Comparison of ENCODE assay signal across 9 cellular contexts in genomic region chr15:96052572-96053038, GRCh38.
DNase-seq lines count a peak whose midpoint lies in the region; ATAC-seq and TF ChIP-seq lines count a peak whose summit lies in the region.
"Had no signal": no experiment of that assay in that cellular context is flagged by ENCODE, and none has a peak within 500 bp of the region (broad histone marks: within the 10 kb centered on the region; RNA-seq: fewer than 3 reads in every experiment).

No MANE protein-coding gene starts in this region.

- peaks cover 100% of the 10 kb centered on the region for H3K27me3 ChIP-seq in GM23338 (ENCODE audit: insufficient read depth)
- no peaks in the 10 kb centered on the region for H3K27me3 ChIP-seq in ascending aorta
- no peaks in the 10 kb centered on the region for H3K27me3 ChIP-seq in hepatocyte
- H3K27me3 ChIP-seq in naive thymus-derived CD4-positive, alpha-beta T cell (ENCODE audit: control insufficient read depth in 2 of 2, insufficient read depth in 2 of 2, low read length in 2 of 2): peaks cover 0 to 5% of the 10 kb centered on the region in 2 donors

- CTCF ChIA-PET in activated CD8-positive, alpha-beta memory T cell treated with anti-CD3 and anti-CD28 coated beads, Interleukin-2, amount 10 ng/mL, durations not matched to agents 7 days and 5 days (lab: Charles Lee): no interaction called here
- CTCF ChIA-PET in naive thymus-derived CD4-positive, alpha-beta T cell (lab: Charles Lee): interaction anchor here (0.5 kb wide), 1 partner anchor 43 kb away, joined by 3 read pairs; no protein-coding TSS in a partner anchor

- H3K4me2 ChIP-seq in GM23338 (peak overlapping the region; percentile 89), hepatocyte (peak overlapping the region; percentile 73)

- DNase-seq in GM23338 (ENCODE audit: low spot score) (peak; percentile 81), ascending aorta (ENCODE audit: low spot score in 2 of 2) (no peak), hepatocyte (ENCODE audit: low spot score) (peak; percentile 19), progenitor cell of endocrine pancreas (ENCODE audit: low spot score, unreplicated experiment) (peak; percentile 13), DMS153 (lab: John Stamatoyannopoulos, UW) (no peak)
- no peak for DNase-seq in activated CD8-positive, alpha-beta memory T cell treated with anti-CD3 and anti-CD28 coated beads, Interleukin-2, amount 10 ng/mL, durations not matched to agents 7 days and 5 days
- DNase-seq in stimulated activated CD4-positive, alpha-beta T cell treated with anti-CD3 and anti-CD28 coated beads, Interleukin-4, amount 100 ng/mL, for 1 hour: no peak
- no peak for DNase-seq in naive thymus-derived CD4-positive, alpha-beta T cell
- DNase-seq: stimulated activated CD4-positive, alpha-beta T cell treated with anti-CD3 and anti-CD28 coated beads, Interleukin-4, amount 100 ng/mL, for 4 hours had no signal

- H3K27ac Mint-ChIP-seq in GM23338 (no peak overlapping the region), progenitor cell of endocrine pancreas (no peak overlapping the region)
- H3K27ac Mint-ChIP-seq in activated CD8-positive, alpha-beta memory T cell treated with anti-CD3 and anti-CD28 coated beads, Interleukin-2, amount 10 ng/mL, durations not matched to agents 7 days and 5 days: no peak overlapping the region
- H3K27ac Mint-ChIP-seq in naive thymus-derived CD4-positive, alpha-beta T cell: no peak overlapping the region

- intact Hi-C loops in ascending aorta (cut with DNase I): no loop called here
- intact Hi-C loops in naive thymus-derived CD4-positive, alpha-beta T cell (cut with micrococcal nuclease): loop anchor here in 1 of 2 donors (10.0 kb wide), 2 partner anchors 292 to 768 kb away; no protein-coding TSS in a partner anchor

- H3K27me3 Mint-ChIP-seq in GM23338 (ENCODE audit: insufficient read depth, low read depth, poor library complexity) (peaks cover 69% of the 10 kb centered on the region), progenitor cell of endocrine pancreas (peaks cover 8% of the 10 kb centered on the region)
- H3K27me3 Mint-ChIP-seq in activated CD8-positive, alpha-beta memory T cell treated with anti-CD3 and anti-CD28 coated beads, Interleukin-2, amount 10 ng/mL, durations not matched to agents 7 days and 5 days: peaks cover 51% of the 10 kb centered on the region
- H3K27me3 Mint-ChIP-seq in naive thymus-derived CD4-positive, alpha-beta T cell: peaks cover 49 to 78% (median 68%) of the 10 kb centered on the region in 5 donors

- ATAC-seq in GM23338: peak; percentile 76
- no peak for ATAC-seq in activated CD8-positive, alpha-beta memory T cell treated with anti-CD3 and anti-CD28 coated beads, Interleukin-2, amount 10 ng/mL, durations not matched to agents 7 days and 5 days
- ATAC-seq in naive thymus-derived CD4-positive, alpha-beta T cell: no peak

- no peak overlapping the region for H3K27ac ChIP-seq in GM23338 (ENCODE audit: low read depth)
- no peak overlapping the region for H3K27ac ChIP-seq in ascending aorta
- H3K27ac ChIP-seq in hepatocyte: no peak overlapping the region
- no peak overlapping the region for H3K27ac ChIP-seq in naive thymus-derived CD4-positive, alpha-beta T cell (ENCODE audit: low read depth, low read length)

- no peaks in the 10 kb centered on the region for H3K9me3 Mint-ChIP-seq in GM23338
- peaks cover 3% of the 10 kb centered on the region for H3K9me3 Mint-ChIP-seq in progenitor cell of endocrine pancreas (ENCODE audit: low read depth)
- H3K9me3 Mint-ChIP-seq in activated CD8-positive, alpha-beta memory T cell treated with anti-CD3 and anti-CD28 coated beads, Interleukin-2, amount 10 ng/mL, durations not matched to agents 7 days and 5 days (ENCODE audit: low read depth): no peaks in the 10 kb centered on the region
- peaks cover 0 to 3% (median 0%) of the 10 kb centered on the region in 11 donors for H3K9me3 Mint-ChIP-seq in naive thymus-derived CD4-positive, alpha-beta T cell

- H3K4me3 ChIP-seq in GM23338: peak overlapping the region; percentile 61
- H3K4me3 ChIP-seq in ascending aorta: peak overlapping the region; percentile 27 to 50
- no peak overlapping the region for H3K4me3 ChIP-seq in hepatocyte
- H3K4me3 ChIP-seq in naive thymus-derived CD4-positive, alpha-beta T cell (ENCODE audit: low read length): no peak overlapping the region

- peaks cover 5% of the 10 kb centered on the region; the same call in 1 of the 2 replicates for H3F3A ChIP-seq in GM23338 (replicated peaks; ENCODE audit: low read depth)

- H2AFZ ChIP-seq in GM23338 (no peak overlapping the region), hepatocyte (peak overlapping the region; percentile 49)

- peaks cover 19% of the 10 kb centered on the region for H3K4me1 ChIP-seq in GM23338 (ENCODE audit: insufficient read depth)
- H3K4me1 ChIP-seq in ascending aorta: peaks cover 6 to 8% of the 10 kb centered on the region in 2 donors
- peaks cover 21% of the 10 kb centered on the region for H3K4me1 ChIP-seq in hepatocyte (ENCODE audit: insufficient read depth)
- H3K4me1 ChIP-seq in naive thymus-derived CD4-positive, alpha-beta T cell (ENCODE audit: control insufficient read depth in 2 of 2, insufficient read depth in 2 of 2, low read length in 2 of 2): no peaks in the 10 kb centered on the region

- H3K9me3 ChIP-seq in ascending aorta: no peaks in the 10 kb centered on the region
- H3K9me3 ChIP-seq in hepatocyte (ENCODE audit: low read depth): no peaks in the 10 kb centered on the region
- no peaks in the 10 kb centered on the region for H3K9me3 ChIP-seq in naive thymus-derived CD4-positive, alpha-beta T cell (ENCODE audit: control insufficient read depth in 2 of 3, low read length in 3 of 3)

- POLR2A ChIA-PET in naive thymus-derived CD4-positive, alpha-beta T cell (lab: Charles Lee): interaction anchor here (0.6 kb wide), 1 partner anchor 66 kb away, joined by 3 read pairs; no protein-coding TSS in a partner anchor

- H3K79me2 ChIP-seq in GM23338 (replicated peaks; ENCODE audit: insufficient read depth): no peaks in the 10 kb centered on the region
- H3K79me2 ChIP-seq in hepatocyte: no peaks in the 10 kb centered on the region

- H4K20me1 ChIP-seq in GM23338 (replicated peaks; ENCODE audit: insufficient read depth) (0 out of 2 replicates have a peak, but pooled peaks cover 10% of the 10 kb centered on the region), hepatocyte (ENCODE audit: insufficient read depth, poor library complexity, severe bottlenecking) (no peaks in the 10 kb centered on the region)

- H3K36me3 Mint-ChIP-seq in GM23338 (ENCODE audit: low read depth) (no peaks in the 10 kb centered on the region), progenitor cell of endocrine pancreas (ENCODE audit: insufficient read depth) (no peaks in the 10 kb centered on the region)
- H3K36me3 Mint-ChIP-seq in activated CD8-positive, alpha-beta memory T cell treated with anti-CD3 and anti-CD28 coated beads, Interleukin-2, amount 10 ng/mL, durations not matched to agents 7 days and 5 days: no peaks in the 10 kb centered on the region
- no peaks in the 10 kb centered on the region for H3K36me3 Mint-ChIP-seq in naive thymus-derived CD4-positive, alpha-beta T cell

- peaks cover 12% of the 10 kb centered on the region; the same call in 2 of the 3 replicates for H3K4me1 Mint-ChIP-seq in GM23338
- peaks cover 21% of the 10 kb centered on the region for H3K4me1 Mint-ChIP-seq in progenitor cell of endocrine pancreas (ENCODE audit: low read depth)
- no peaks in the 10 kb centered on the region for H3K4me1 Mint-ChIP-seq in activated CD8-positive, alpha-beta memory T cell treated with anti-CD3 and anti-CD28 coated beads, Interleukin-2, amount 10 ng/mL, durations not matched to agents 7 days and 5 days
- peaks cover 0 to 9% (median 4%) of the 10 kb centered on the region in 7 donors for H3K4me1 Mint-ChIP-seq in naive thymus-derived CD4-positive, alpha-beta T cell

- H3K9me2 ChIP-seq in GM23338 (ENCODE audit: insufficient read depth): no peaks in the 10 kb centered on the region
- H3K9me2 ChIP-seq in hepatocyte (replicated peaks; ENCODE audit: insufficient read depth): no peaks in the 10 kb centered on the region

- H3K36me3 ChIP-seq in GM23338 (ENCODE audit: insufficient read depth) (no peaks in the 10 kb centered on the region), ascending aorta (no peaks in the 10 kb centered on the region), hepatocyte (replicated peaks; ENCODE audit: insufficient read depth, low read depth) (no peaks in the 10 kb centered on the region)
- H3K36me3 ChIP-seq in naive thymus-derived CD4-positive, alpha-beta T cell (ENCODE audit: control insufficient read depth in 2 of 3, insufficient read depth in 3 of 3, low read length in 3 of 3): no peaks in the 10 kb centered on the region

- 40% methylated on average over 19 of the region's 19 CpGs for WGBS in hepatocyte (ENCODE audit: low lambda C conversion rate, missing lambda C conversion rate)

- TF ChIP-seq CTCF in GM23338 (conservative IDR thresholded peaks at IDR 0.05; ENCODE audit: low read depth in 2 of 2) (no peak), ascending aorta (IDR thresholded peaks at IDR 0.05) (no peak), hepatocyte (IDR thresholded peaks at IDR 0.05; ENCODE audit: poor library complexity) (no peak), progenitor cell of endocrine pancreas (IDR thresholded peaks at IDR 0.05; ENCODE audit: unreplicated experiment) (no peak)

- H3K4me3 Mint-ChIP-seq in GM23338: peak overlapping the region; percentile 60
- H3K4me3 Mint-ChIP-seq in progenitor cell of endocrine pancreas (ENCODE audit: low read depth): no peak overlapping the region
- no peak overlapping the region for H3K4me3 Mint-ChIP-seq in activated CD8-positive, alpha-beta memory T cell treated with anti-CD3 and anti-CD28 coated beads, Interleukin-2, amount 10 ng/mL, durations not matched to agents 7 days and 5 days
- H3K4me3 Mint-ChIP-seq in naive thymus-derived CD4-positive, alpha-beta T cell: peak overlapping the region in 5 of 10 donors; percentile 47 to 75 (median 63)

TF ChIP-seq in GM23338, 12 proteins besides CTCF, POLR2A, EP300 and RAD21:
- TF ChIP-seq POLR2AphosphoS5 (IDR thresholded peaks at IDR 0.05; ENCODE audit: low read depth) (no peak), ETS1 (IDR thresholded peaks at IDR 0.05) (no peak), NANOG (IDR thresholded peaks at IDR 0.05; ENCODE audit: borderline replicate concordance) (no peak), JUNB (IDR thresholded peaks at IDR 0.05; ENCODE audit: unreplicated experiment) (no peak)

Comparison
In these comparisons a context has a peak if more than half of its experiments do, and no peak if none do; other contexts are left out.
1. DNase-seq: peak in GM23338 (single experiment), hepatocyte (single experiment) and progenitor cell of endocrine pancreas (single experiment); none in ascending aorta (0 of 2), activated CD8-positive, alpha-beta memory T cell treated with anti-CD3 and anti-CD28 coated beads, Interleukin-2, amount 10 ng/mL, durations not matched to agents 7 days and 5 days (single experiment), stimulated activated CD4-positive, alpha-beta T cell treated with anti-CD3 and anti-CD28 coated beads, Interleukin-4, amount 100 ng/mL, for 1 hour (single experiment), naive thymus-derived CD4-positive, alpha-beta T cell (0 of 9) and DMS153 (single experiment).
2. H3K4me3 ChIP-seq: peak in GM23338 (single experiment) and ascending aorta (2 of 2); none in hepatocyte (single experiment) and naive thymus-derived CD4-positive, alpha-beta T cell (single experiment).